In genomic region chr3:123025642-123026521, GRCh38 we compare ENCODE assay signal across 7 cellular contexts. TPM values are rescaled to one million over a fixed set of nuclear protein-coding genes. Genes with fewer than 3 reads are reported as not detected.
DNase-seq lines count a peak whose midpoint lies in the region; ATAC-seq and TF ChIP-seq lines count a peak whose summit lies in the region.

No MANE protein-coding gene starts in this region.

- intact Hi-C loops in adrenal gland (cut with DNase I), result loop anchor here (5.0 to 10.0 kb wide), 4 partner anchors 79 to 271 kb away; no protein-coding TSS in a partner anchor

- no peak for TF ChIP-seq POLR2A in adrenal gland (IDR thresholded peaks at IDR 0.05)

- no peaks in the 10 kb centered on the region for H3K36me3 Mint-ChIP-seq in stimulated activated memory B cell treated with anti-CD40 and anti-IgM and Interleukin-4, amounts not matched to agents 10 μg/mL and 1 μg/mL and 100 μg/mL, for 72 hours

- H3K9me3 Mint-ChIP-seq in stimulated activated memory B cell treated with anti-CD40 and anti-IgM and Interleukin-4, amounts not matched to agents 10 μg/mL and 1 μg/mL and 100 μg/mL, for 72 hours, result no peaks in the 10 kb centered on the region

- in situ Hi-C loops in HAP-1 (cut with MboI; ENCODE audit: low sequenced_read_pairs), result no loop called here
- in situ Hi-C loops in GM13977 (cut with MboI; ENCODE audit: low pct_unique_long_range_greater_than_20kb, low sequenced_read_pairs, unreplicated experiment), result loop anchor here (25.0 kb wide), 1 partner anchor 464 kb away; the partner anchor contains the start of genes DTX3L and PARP9

- peak overlapping the region; percentile 43 for H3K4me3 ChIP-seq in HAP-1
- H3K4me3 ChIP-seq in adrenal gland, result peak overlapping the region in 2 of 4 donors; percentile 36 to 69
- H3K4me3 ChIP-seq in iPS-20b (ENCODE audit: low read length), result peak overlapping the region; percentile 85

- CTCF ChIA-PET in RWPE1 (lab: Yijun Ruan, JAX), result interaction anchor here (0.6 kb wide), 3 partner anchors 146 to 687 kb away, joined by 3 to 4 read pairs (median 3); no protein-coding TSS in a partner anchor

- no peak overlapping the region for H3K27ac ChIP-seq in adrenal gland
- no peak overlapping the region for H3K27ac ChIP-seq in iPS-20b (ENCODE audit: low read length)
- no peak overlapping the region for H3K27ac ChIP-seq in RWPE1

- H3K4me1 Mint-ChIP-seq in stimulated activated memory B cell treated with anti-CD40 and anti-IgM and Interleukin-4, amounts not matched to agents 10 μg/mL and 1 μg/mL and 100 μg/mL, for 72 hours, result peaks cover 27% of the 10 kb centered on the region

- POLR2A ChIA-PET in RWPE1 (lab: Yijun Ruan, JAX; ENCODE audit: low non-redundant PET), result no interaction called here

- no peak overlapping the region for H3K27ac Mint-ChIP-seq in stimulated activated memory B cell treated with anti-CD40 and anti-IgM and Interleukin-4, amounts not matched to agents 10 μg/mL and 1 μg/mL and 100 μg/mL, for 72 hours

- no peaks in the 10 kb centered on the region for H3K36me3 ChIP-seq in HAP-1 (replicated peaks)
- no peaks in the 10 kb centered on the region for H3K36me3 ChIP-seq in adrenal gland (replicated peaks in 1 of 2)
- H3K36me3 ChIP-seq in iPS-20b (ENCODE audit: insufficient read depth, low read depth, low read length), result no peaks in the 10 kb centered on the region

- ATAC-seq in stimulated activated memory B cell treated with anti-CD40 and anti-IgM and Interleukin-4, amounts not matched to agents 10 μg/mL and 1 μg/mL and 100 μg/mL, for 72 hours, result no peak
- ATAC-seq in GM18511 (IDR thresholded peaks at IDR 0.05; ENCODE audit: unreplicated experiment), result no peak

- 26 to 58% (median 29%) methylated on average over 14 to 33 of the region's 33 CpGs for WGBS in adrenal gland, 4 donors

- H3K9ac ChIP-seq in iPS-20b (ENCODE audit: low read depth, low read length), result peak overlapping the region; percentile 63; the same call in 1 of the 2 replicates

- DNase-seq in HAP-1 (ENCODE audit: low spot score in 2 of 2) (peak in 1 of 2 experiments; percentile 56), adrenal gland (peak in 4 of 7 donors; percentile 14 to 39 (median 28)), RWPE1 (ENCODE audit: low spot score) (no peak), GM13977 (ENCODE audit: low spot score) (no peak)

- H3K9me3 ChIP-seq in HAP-1 (peaks cover 3% of the 10 kb centered on the region; the same call in 1 of the 2 replicates), adrenal gland (replicated peaks in 1 of 3) (no peaks in the 10 kb centered on the region), iPS-20b (ENCODE audit: insufficient read depth, low read depth, low read length) (no peaks in the 10 kb centered on the region)

- H3K27me3 Mint-ChIP-seq in stimulated activated memory B cell treated with anti-CD40 and anti-IgM and Interleukin-4, amounts not matched to agents 10 μg/mL and 1 μg/mL and 100 μg/mL, for 72 hours, result peaks cover 64% of the 10 kb centered on the region

- peak overlapping the region; percentile 75 for H3K4me3 Mint-ChIP-seq in stimulated activated memory B cell treated with anti-CD40 and anti-IgM and Interleukin-4, amounts not matched to agents 10 μg/mL and 1 μg/mL and 100 μg/mL, for 72 hours

- peaks cover 6% of the 10 kb centered on the region for H3K4me1 ChIP-seq in HAP-1
- peaks cover 20 to 32% of the 10 kb centered on the region in 2 donors for H3K4me1 ChIP-seq in adrenal gland (replicated peaks in 1 of 2)
- H3K4me1 ChIP-seq in iPS-20b (ENCODE audit: insufficient read depth, low read length), result peaks cover 30% of the 10 kb centered on the region

- H3K27me3 ChIP-seq in HAP-1 (ENCODE audit: low read depth) (peaks cover 10% of the 10 kb centered on the region), adrenal gland (no peaks in the 10 kb centered on the region), iPS-20b (ENCODE audit: insufficient read depth, low read length) (peaks cover 57% of the 10 kb centered on the region)

- TF ChIP-seq CTCF in adrenal gland (IDR thresholded peaks at IDR 0.05) (no peak), RWPE1 (conservative IDR thresholded peaks at IDR 0.05; ENCODE audit: low read depth) (no peak), GM13977 (IDR thresholded peaks at IDR 0.05; ENCODE audit: extremely low read depth, insufficient read depth, missing control alignments) (no peak)

RNA-seq across cellular contexts. Expression of gene SEMA5B, which starts 1.7 kb away (rescaled TPM):
- 1 to 10 TPM in 6 of 8 donors, under 1 TPM in 2; 0.35 to 2.1 (median 1.6) TPM for total RNA-seq in adrenal gland
- polyA plus RNA-seq in adrenal gland, result 1 to 10 TPM in 2 of 3 donors, under 1 TPM in 1; 0.99 to 4.3 (median 3.0) TPM

RNA-seq across cellular contexts. Expression of gene PDIA5, which starts 40.9 kb away (rescaled TPM):
- 10 to 100 TPM; 39.0 to 88.9 (median 56.7) TPM for total RNA-seq in adrenal gland
- polyA plus RNA-seq in adrenal gland, result 10 to 100 TPM; 27.0 to 52.6 (median 29.3) TPM

Comparison
In these comparisons a context has a peak if more than half of its experiments do, and no peak if none do; other contexts are left out.
1. DNase-seq: peak in adrenal gland (4 of 7); none in RWPE1 (single experiment) and GM13977 (single experiment).